ENCODE assay signal across 1 cellular context in the genomic region with DNA sequence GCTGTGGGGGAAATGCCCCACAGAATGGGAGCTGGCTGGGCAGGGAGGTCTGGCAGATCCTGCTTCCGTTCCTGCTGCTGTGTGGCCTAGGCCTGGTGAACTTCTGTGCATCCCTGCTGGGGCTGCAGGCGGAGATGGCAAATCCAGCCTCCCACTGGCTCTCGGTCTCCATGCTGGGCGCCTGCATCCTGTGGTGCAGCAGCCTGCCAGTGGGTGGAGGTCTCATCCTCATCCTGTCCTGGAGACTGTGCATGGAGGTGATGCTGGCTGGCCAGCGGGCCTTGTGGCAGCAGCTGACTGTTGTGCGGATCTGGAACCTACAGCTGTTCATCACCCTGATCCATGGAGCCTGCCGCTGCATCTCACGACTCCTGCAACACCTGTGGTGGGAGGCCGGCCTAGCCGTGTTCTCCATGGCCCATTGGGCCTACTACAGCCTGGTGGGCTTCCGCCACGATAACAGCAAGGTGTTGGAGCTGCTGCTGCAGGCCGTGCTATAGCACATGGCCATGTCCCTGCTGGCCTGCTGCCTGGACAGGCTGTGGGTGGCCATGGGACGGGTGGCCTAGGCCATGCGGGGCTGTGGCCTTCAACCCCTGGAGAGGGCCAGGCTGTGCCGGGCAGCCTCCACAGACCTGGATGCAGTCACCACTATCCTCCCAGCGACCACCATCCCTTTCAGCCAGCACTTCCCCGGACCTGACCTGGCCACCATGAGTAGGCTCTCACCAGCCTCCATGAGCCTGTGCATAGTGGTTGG.
TF ChIP-seq lines count a peak whose summit lies in the region.

No MANE protein-coding gene starts in this region.

TF ChIP-seq in GM23338, 12 proteins besides CTCF, POLR2A, EP300 and RAD21 (continued from another document):
- TF ChIP-seq JUNB (IDR thresholded peaks at IDR 0.05; ENCODE audit: unreplicated experiment): no peak
- no peak for TF ChIP-seq CREB1 (CRISPR knock-in tag; IDR thresholded peaks at IDR 0.05; ENCODE audit: low read depth)
- TF ChIP-seq EZH2 (IDR thresholded peaks at IDR 0.05; ENCODE audit: low read depth, unreplicated experiment): no peak
- no peak for TF ChIP-seq ZNF114 (CRISPR knock-in tag; IDR thresholded peaks at IDR 0.05)
- TF ChIP-seq NANOG (IDR thresholded peaks at IDR 0.05; ENCODE audit: borderline replicate concordance): no peak
- TF ChIP-seq, protein P1, sequence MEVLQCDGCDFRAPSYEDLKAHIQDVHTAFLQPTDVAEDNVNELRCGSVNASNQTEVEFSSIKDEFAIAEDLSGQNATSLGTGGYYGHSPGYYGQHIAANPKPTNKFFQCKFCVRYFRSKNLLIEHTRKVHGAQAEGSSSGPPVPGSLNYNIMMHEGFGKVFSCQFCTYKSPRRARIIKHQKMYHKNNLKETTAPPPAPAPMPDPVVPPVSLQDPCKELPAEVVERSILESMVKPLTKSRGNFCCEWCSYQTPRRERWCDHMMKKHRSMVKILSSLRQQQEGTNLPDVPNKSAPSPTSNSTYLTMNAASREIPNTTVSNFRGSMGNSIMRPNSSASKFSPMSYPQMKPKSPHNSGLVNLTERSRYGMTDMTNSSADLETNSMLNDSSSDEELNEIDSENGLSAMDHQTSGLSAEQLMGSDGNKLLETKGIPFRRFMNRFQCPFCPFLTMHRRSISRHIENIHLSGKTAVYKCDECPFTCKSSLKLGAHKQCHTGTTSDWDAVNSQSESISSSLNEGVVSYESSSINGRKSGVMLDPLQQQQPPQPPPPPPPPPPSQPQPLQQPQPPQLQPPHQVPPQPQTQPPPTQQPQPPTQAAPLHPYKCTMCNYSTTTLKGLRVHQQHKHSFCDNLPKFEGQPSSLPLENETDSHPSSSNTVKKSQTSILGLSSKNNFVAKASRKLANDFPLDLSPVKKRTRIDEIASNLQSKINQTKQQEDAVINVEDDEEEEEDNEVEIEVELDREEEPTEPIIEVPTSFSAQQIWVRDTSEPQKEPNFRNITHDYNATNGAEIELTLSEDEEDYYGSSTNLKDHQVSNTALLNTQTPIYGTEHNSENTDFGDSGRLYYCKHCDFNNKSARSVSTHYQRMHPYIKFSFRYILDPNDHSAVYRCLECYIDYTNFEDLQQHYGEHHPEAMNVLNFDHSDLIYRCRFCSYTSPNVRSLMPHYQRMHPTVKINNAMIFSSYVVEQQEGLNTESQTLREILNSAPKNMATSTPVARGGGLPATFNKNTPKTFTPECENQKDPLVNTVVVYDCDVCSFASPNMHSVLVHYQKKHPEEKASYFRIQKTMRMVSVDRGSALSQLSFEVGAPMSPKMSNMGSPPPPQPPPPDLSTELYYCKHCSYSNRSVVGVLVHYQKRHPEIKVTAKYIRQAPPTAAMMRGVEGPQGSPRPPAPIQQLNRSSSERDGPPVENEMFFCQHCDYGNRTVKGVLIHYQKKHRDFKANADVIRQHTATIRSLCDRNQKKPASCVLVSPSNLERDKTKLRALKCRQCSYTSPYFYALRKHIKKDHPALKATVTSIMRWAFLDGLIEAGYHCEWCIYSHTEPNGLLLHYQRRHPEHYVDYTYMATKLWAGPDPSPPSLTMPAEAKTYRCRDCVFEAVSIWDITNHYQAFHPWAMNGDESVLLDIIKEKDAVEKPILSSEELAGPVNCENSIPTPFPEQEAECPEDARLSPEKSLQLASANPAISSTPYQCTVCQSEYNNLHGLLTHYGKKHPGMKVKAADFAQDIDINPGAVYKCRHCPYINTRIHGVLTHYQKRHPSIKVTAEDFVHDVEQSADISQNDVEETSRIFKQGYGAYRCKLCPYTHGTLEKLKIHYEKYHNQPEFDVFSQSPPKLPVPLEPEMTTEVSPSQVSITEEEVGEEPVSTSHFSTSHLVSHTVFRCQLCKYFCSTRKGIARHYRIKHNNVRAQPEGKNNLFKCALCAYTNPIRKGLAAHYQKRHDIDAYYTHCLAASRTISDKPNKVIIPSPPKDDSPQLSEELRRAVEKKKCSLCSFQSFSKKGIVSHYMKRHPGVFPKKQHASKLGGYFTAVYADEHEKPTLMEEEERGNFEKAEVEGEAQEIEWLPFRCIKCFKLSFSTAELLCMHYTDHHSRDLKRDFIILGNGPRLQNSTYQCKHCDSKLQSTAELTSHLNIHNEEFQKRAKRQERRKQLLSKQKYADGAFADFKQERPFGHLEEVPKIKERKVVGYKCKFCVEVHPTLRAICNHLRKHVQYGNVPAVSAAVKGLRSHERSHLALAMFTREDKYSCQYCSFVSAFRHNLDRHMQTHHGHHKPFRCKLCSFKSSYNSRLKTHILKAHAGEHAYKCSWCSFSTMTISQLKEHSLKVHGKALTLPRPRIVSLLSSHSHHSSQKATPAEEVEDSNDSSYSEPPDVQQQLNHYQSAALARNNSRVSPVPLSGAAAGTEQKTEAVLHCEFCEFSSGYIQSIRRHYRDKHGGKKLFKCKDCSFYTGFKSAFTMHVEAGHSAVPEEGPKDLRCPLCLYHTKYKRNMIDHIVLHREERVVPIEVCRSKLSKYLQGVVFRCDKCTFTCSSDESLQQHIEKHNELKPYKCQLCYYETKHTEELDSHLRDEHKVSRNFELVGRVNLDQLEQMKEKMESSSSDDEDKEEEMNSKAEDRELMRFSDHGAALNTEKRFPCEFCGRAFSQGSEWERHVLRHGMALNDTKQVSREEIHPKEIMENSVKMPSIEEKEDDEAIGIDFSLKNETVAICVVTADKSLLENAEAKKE (CRISPR knock-in tag; IDR thresholded peaks at IDR 0.05): no peak
